Comparison of ENCODE assay signal across 22 cellular contexts in genomic region chr1:114295321-114295720, GRCh38.
"Had no signal": no experiment of that assay in that cellular context is flagged by ENCODE, and none has a peak within 500 bp of the region (broad histone marks: within the 10 kb centered on the region; RNA-seq: fewer than 3 reads in every experiment).

No MANE protein-coding gene starts in this region.

- H3K4me3 ChIP-seq: coronary artery, dorsolateral prefrontal cortex, heart right ventricle, left lung, lower lobe of right lung, mucosa of descending colon had no signal

- H3K4me1 ChIP-seq: foreskin keratinocyte, heart right ventricle, left lung, lower lobe of right lung had no signal

- H3K27me3 ChIP-seq: dorsolateral prefrontal cortex, left lung had no signal

- ATAC-seq: esophagus mucosa; foreskin keratinocyte; heart right ventricle; left cardiac atrium; left lung; left ventricle myocardium superior; lower lobe of right lung; mucosa of descending colon; naive thymus-derived CD8-positive, alpha-beta T cell had no signal

- H3K36me3 Mint-ChIP-seq: mesothelial cell of epicardium; naive B cell; naive thymus-derived CD8-positive, alpha-beta T cell had no signal

- H3K4me3 Mint-ChIP-seq: mesothelial cell of epicardium; naive B cell; naive thymus-derived CD8-positive, alpha-beta T cell had no signal

- H3K9me3 ChIP-seq: heart right ventricle, left lung, lower lobe of right lung, mucosa of descending colon had no signal

- DNase-seq: dermis blood vessel endothelial cell; dorsolateral prefrontal cortex; effector CD4-positive, alpha-beta T cell; effector memory CD4-positive, alpha-beta T cell; erythroblast; foreskin keratinocyte; glutamatergic neuron; head of caudate nucleus; heart right ventricle; hippocampal formation; left cardiac atrium; left lung; left ventricle myocardium superior; lower lobe of right lung; mesenchymal stem cell; mucosa of descending colon; naive B cell; naive thymus-derived CD8-positive, alpha-beta T cell had no signal

- H3K4me1 Mint-ChIP-seq: naive B cell had no signal

- H3K27ac ChIP-seq: coronary artery, dorsolateral prefrontal cortex, epithelial cell of prostate, foreskin keratinocyte, heart right ventricle, left lung, lower lobe of right lung had no signal

- H3K9me3 Mint-ChIP-seq: mesothelial cell of epicardium; naive B cell; naive thymus-derived CD8-positive, alpha-beta T cell had no signal

- H3K27ac Mint-ChIP-seq: mesothelial cell of epicardium had no signal

- H3K36me3 ChIP-seq: heart right ventricle, left lung, lower lobe of right lung had no signal
